Comparison of ENCODE assay signal across 2 cellular contexts in the genomic region with DNA sequence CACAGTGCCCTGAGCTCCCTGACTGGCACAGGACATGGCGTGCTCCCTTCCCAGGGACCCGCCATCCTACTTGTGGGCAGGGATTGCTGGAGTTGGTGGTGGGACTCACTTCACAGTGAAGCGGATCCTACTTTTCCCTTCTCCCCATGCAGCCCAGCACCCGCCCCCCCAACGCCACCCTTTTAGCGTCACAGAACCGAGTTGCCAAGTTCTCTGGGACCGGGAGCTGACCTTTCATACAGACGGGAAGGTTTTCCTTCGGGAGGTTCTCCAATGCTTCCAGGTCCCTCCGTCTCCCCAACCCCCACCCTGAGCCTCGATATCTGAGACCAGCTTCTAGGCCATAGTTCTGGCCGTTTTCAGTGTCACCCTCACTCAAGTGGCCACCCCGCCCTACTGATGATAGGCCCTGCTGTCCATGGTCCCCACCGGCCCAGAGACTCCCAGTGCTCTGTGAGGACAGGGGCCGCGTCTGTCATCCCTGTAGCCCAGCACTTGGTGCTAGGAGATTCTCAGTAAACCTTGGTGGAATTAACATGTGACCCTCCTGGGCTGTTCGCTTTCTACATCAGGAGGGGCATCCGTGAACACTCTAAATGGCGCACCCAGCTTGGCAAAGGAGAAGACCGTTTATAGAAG.
TF ChIP-seq lines count a peak whose summit lies in the region.

No MANE protein-coding gene starts in this region.

TF ChIP-seq in SK-N-SH, 30 proteins besides CTCF, POLR2A, EP300 and RAD21:
- TF ChIP-seq, protein P1, sequence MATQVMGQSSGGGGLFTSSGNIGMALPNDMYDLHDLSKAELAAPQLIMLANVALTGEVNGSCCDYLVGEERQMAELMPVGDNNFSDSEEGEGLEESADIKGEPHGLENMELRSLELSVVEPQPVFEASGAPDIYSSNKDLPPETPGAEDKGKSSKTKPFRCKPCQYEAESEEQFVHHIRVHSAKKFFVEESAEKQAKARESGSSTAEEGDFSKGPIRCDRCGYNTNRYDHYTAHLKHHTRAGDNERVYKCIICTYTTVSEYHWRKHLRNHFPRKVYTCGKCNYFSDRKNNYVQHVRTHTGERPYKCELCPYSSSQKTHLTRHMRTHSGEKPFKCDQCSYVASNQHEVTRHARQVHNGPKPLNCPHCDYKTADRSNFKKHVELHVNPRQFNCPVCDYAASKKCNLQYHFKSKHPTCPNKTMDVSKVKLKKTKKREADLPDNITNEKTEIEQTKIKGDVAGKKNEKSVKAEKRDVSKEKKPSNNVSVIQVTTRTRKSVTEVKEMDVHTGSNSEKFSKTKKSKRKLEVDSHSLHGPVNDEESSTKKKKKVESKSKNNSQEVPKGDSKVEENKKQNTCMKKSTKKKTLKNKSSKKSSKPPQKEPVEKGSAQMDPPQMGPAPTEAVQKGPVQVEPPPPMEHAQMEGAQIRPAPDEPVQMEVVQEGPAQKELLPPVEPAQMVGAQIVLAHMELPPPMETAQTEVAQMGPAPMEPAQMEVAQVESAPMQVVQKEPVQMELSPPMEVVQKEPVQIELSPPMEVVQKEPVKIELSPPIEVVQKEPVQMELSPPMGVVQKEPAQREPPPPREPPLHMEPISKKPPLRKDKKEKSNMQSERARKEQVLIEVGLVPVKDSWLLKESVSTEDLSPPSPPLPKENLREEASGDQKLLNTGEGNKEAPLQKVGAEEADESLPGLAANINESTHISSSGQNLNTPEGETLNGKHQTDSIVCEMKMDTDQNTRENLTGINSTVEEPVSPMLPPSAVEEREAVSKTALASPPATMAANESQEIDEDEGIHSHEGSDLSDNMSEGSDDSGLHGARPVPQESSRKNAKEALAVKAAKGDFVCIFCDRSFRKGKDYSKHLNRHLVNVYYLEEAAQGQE (IDR thresholded peaks at IDR 0.05; ENCODE audit: low read depth, low read length) = peak; percentile 84
- TF ChIP-seq FOSL2 (IDR thresholded peaks at IDR 0.05; ENCODE audit: borderline replicate concordance, low read depth) (no peak), YY1 (IDR thresholded peaks at IDR 0.05; ENCODE audit: low read depth) (no peak)

TF ChIP-seq in SK-N-SH treated with all-trans-retinoic acid at 6 μM for 48 hours, 23 proteins besides CTCF, POLR2A, EP300 and RAD21:
- TF ChIP-seq, protein P2, sequence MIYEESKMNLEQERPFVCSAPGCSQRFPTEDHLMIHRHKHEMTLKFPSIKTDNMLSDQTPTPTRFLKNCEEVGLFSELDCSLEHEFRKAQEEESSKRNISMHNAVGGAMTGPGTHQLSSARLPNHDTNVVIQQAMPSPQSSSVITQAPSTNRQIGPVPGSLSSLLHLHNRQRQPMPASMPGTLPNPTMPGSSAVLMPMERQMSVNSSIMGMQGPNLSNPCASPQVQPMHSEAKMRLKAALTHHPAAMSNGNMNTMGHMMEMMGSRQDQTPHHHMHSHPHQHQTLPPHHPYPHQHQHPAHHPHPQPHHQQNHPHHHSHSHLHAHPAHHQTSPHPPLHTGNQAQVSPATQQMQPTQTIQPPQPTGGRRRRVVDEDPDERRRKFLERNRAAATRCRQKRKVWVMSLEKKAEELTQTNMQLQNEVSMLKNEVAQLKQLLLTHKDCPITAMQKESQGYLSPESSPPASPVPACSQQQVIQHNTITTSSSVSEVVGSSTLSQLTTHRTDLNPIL (CRISPR knock-in tag; IDR thresholded peaks at IDR 0.05; ENCODE audit: low read depth) = no peak
- no peak for TF ChIP-seq ZNF565 (CRISPR knock-in tag; conservative IDR thresholded peaks at IDR 0.05; ENCODE audit: low read depth)
- TF ChIP-seq, protein P3, sequence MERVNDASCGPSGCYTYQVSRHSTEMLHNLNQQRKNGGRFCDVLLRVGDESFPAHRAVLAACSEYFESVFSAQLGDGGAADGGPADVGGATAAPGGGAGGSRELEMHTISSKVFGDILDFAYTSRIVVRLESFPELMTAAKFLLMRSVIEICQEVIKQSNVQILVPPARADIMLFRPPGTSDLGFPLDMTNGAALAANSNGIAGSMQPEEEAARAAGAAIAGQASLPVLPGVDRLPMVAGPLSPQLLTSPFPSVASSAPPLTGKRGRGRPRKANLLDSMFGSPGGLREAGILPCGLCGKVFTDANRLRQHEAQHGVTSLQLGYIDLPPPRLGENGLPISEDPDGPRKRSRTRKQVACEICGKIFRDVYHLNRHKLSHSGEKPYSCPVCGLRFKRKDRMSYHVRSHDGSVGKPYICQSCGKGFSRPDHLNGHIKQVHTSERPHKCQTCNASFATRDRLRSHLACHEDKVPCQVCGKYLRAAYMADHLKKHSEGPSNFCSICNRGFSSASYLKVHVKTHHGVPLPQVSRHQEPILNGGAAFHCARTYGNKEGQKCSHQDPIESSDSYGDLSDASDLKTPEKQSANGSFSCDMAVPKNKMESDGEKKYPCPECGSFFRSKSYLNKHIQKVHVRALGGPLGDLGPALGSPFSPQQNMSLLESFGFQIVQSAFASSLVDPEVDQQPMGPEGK (CRISPR knock-in tag; IDR thresholded peaks at IDR 0.05; ENCODE audit: borderline replicate concordance) = no peak
- TF ChIP-seq TOX (CRISPR knock-in tag; IDR thresholded peaks at IDR 0.05; ENCODE audit: borderline replicate concordance) = no peak
- TF ChIP-seq GLIS3 (CRISPR knock-in tag; IDR thresholded peaks at IDR 0.05) = no peak
- no peak for TF ChIP-seq RARB (CRISPR knock-in tag; IDR thresholded peaks at IDR 0.05)
- TF ChIP-seq, protein P4, sequence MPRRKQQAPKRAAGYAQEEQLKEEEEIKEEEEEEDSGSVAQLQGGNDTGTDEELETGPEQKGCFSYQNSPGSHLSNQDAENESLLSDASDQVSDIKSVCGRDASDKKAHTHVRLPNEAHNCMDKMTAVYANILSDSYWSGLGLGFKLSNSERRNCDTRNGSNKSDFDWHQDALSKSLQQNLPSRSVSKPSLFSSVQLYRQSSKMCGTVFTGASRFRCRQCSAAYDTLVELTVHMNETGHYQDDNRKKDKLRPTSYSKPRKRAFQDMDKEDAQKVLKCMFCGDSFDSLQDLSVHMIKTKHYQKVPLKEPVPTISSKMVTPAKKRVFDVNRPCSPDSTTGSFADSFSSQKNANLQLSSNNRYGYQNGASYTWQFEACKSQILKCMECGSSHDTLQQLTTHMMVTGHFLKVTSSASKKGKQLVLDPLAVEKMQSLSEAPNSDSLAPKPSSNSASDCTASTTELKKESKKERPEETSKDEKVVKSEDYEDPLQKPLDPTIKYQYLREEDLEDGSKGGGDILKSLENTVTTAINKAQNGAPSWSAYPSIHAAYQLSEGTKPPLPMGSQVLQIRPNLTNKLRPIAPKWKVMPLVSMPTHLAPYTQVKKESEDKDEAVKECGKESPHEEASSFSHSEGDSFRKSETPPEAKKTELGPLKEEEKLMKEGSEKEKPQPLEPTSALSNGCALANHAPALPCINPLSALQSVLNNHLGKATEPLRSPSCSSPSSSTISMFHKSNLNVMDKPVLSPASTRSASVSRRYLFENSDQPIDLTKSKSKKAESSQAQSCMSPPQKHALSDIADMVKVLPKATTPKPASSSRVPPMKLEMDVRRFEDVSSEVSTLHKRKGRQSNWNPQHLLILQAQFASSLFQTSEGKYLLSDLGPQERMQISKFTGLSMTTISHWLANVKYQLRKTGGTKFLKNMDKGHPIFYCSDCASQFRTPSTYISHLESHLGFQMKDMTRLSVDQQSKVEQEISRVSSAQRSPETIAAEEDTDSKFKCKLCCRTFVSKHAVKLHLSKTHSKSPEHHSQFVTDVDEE (CRISPR knock-in tag; IDR thresholded peaks at IDR 0.05) = no peak
- TF ChIP-seq ZNF70 (CRISPR knock-in tag; IDR thresholded peaks at IDR 0.05) = no peak
- TF ChIP-seq OSR1 (CRISPR knock-in tag; IDR thresholded peaks at IDR 0.05) = no peak
- no peak for TF ChIP-seq ZFP3 (CRISPR knock-in tag; IDR thresholded peaks at IDR 0.05)
- TF ChIP-seq PPARA (CRISPR knock-in tag; IDR thresholded peaks at IDR 0.05; ENCODE audit: borderline replicate concordance) = no peak
- no peak for TF ChIP-seq ESRRG (CRISPR knock-in tag; IDR thresholded peaks at IDR 0.05)
- no peak for TF ChIP-seq ZC3H10 (CRISPR knock-in tag; IDR thresholded peaks at IDR 0.05)
- TF ChIP-seq, protein P5, sequence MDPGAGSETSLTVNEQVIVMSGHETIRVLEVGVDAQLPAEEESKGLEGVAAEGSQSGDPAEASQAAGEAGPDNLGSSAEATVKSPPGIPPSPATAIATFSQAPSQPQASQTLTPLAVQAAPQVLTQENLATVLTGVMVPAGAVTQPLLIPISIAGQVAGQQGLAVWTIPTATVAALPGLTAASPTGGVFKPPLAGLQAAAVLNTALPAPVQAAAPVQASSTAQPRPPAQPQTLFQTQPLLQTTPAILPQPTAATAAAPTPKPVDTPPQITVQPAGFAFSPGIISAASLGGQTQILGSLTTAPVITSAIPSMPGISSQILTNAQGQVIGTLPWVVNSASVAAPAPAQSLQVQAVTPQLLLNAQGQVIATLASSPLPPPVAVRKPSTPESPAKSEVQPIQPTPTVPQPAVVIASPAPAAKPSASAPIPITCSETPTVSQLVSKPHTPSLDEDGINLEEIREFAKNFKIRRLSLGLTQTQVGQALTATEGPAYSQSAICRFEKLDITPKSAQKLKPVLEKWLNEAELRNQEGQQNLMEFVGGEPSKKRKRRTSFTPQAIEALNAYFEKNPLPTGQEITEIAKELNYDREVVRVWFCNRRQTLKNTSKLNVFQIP (CRISPR knock-in tag; IDR thresholded peaks at IDR 0.05; ENCODE audit: borderline replicate concordance, low read depth) = no peak
- TF ChIP-seq ARNTL (CRISPR knock-in tag; IDR thresholded peaks at IDR 0.05; ENCODE audit: borderline replicate concordance, low read depth) = no peak
- TF ChIP-seq ISL1 (CRISPR knock-in tag; IDR thresholded peaks at IDR 0.05) = no peak
- TF ChIP-seq TCF4 (CRISPR knock-in tag; IDR thresholded peaks at IDR 0.05; ENCODE audit: borderline replicate concordance) = no peak
- no peak for TF ChIP-seq SNAI2 (CRISPR knock-in tag; IDR thresholded peaks at IDR 0.05)
- TF ChIP-seq, protein P6, sequence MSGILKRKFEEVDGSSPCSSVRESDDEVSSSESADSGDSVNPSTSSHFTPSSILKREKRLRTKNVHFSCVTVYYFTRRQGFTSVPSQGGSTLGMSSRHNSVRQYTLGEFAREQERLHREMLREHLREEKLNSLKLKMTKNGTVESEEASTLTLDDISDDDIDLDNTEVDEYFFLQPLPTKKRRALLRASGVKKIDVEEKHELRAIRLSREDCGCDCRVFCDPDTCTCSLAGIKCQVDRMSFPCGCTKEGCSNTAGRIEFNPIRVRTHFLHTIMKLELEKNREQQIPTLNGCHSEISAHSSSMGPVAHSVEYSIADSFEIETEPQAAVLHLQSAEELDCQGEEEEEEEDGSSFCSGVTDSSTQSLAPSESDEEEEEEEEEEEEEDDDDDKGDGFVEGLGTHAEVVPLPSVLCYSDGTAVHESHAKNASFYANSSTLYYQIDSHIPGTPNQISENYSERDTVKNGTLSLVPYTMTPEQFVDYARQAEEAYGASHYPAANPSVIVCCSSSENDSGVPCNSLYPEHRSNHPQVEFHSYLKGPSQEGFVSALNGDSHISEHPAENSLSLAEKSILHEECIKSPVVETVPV (CRISPR knock-in tag; IDR thresholded peaks at IDR 0.05) = no peak
- no peak for TF ChIP-seq BACH2 (CRISPR knock-in tag; IDR thresholded peaks at IDR 0.05; ENCODE audit: borderline replicate concordance)
